17 cellular contexts compared by ENCODE assay signal in genomic region chr20:37856932-37857660, GRCh38. TPM values are rescaled to one million over a fixed set of nuclear protein-coding genes. Genes with fewer than 3 reads are reported as not detected.
DNase-seq lines count a peak whose midpoint lies in the region; FAIRE-seq and TF ChIP-seq lines count a peak whose summit lies in the region.
"Had no signal": no experiment of that assay in that cellular context is flagged by ENCODE, and none has a peak within 500 bp of the region (broad histone marks: within the 10 kb centered on the region; RNA-seq: fewer than 3 reads in every experiment).

No MANE protein-coding gene starts in this region.

- H3K27me3 Mint-ChIP-seq in activated naive CD8-positive, alpha-beta T cell, result no peaks in the 10 kb centered on the region
- H3K27me3 Mint-ChIP-seq in activated naive CD8-positive, alpha-beta T cell treated with anti-CD3 and anti-CD28 coated beads for 36 hours, result no peaks in the 10 kb centered on the region
- peaks cover 0 to 5% (median 0%) of the 10 kb centered on the region in 3 donors for H3K27me3 Mint-ChIP-seq in immature natural killer cell (ENCODE audit: low read depth in 3 of 3)
- H3K27me3 Mint-ChIP-seq: activated CD4-positive, alpha-beta T cell treated with anti-CD3 and anti-CD28 coated beads, Interleukin-2, amount 10 ng/mL, durations not matched to agents 24 days and 14 days; B cell had no signal

- no peak overlapping the region for H3K4me3 ChIP-seq in choroid plexus epithelial cell (ENCODE audit: low read depth, low read length)
- H3K4me3 ChIP-seq in retinal pigment epithelial cell (ENCODE audit: low read length), result no peak overlapping the region
- H3K4me3 ChIP-seq: mucosa of descending colon had no signal

- TF ChIP-seq CTCF in choroid plexus epithelial cell (conservative IDR thresholded peaks at IDR 0.05; ENCODE audit: low read depth, low read length) (no peak), retinal pigment epithelial cell (conservative IDR thresholded peaks at IDR 0.05; ENCODE audit: low read depth, low read length) (no peak)

- peak; percentile 89 for FAIRE-seq in HTR-8/SVneo (lab: Jason Lieb, UNC)
- FAIRE-seq: G401.6 had no signal

- peaks cover 17% of the 10 kb centered on the region for H3K36me3 Mint-ChIP-seq in activated naive CD8-positive, alpha-beta T cell
- H3K36me3 Mint-ChIP-seq in activated naive CD8-positive, alpha-beta T cell treated with anti-CD3 and anti-CD28 coated beads for 36 hours, result peaks cover 9% of the 10 kb centered on the region
- peaks cover 7 to 30% (median 20%) of the 10 kb centered on the region in 3 donors for H3K36me3 Mint-ChIP-seq in immature natural killer cell

- DNase-seq in activated naive CD8-positive, alpha-beta T cell treated with anti-CD3 and anti-CD28 coated beads for 36 hours, result no peak
- DNase-seq in HTR-8/SVneo (ENCODE audit: insufficient read length, low spot score) (no peak), choroid plexus epithelial cell (ENCODE audit: low read depth) (peak; percentile 75), retinal pigment epithelial cell (ENCODE audit: low read depth) (peak; percentile 88), DMS79 (lab: John Stamatoyannopoulos, UW) (no peak), immature natural killer cell (no peak), RPMI8226 (no peak)
- DNase-seq: activated CD4-positive, alpha-beta T cell treated with anti-CD3 and anti-CD28 coated beads, Interleukin-2, amount 10 ng/mL, durations not matched to agents 24 days and 14 days; activated naive CD4-positive, alpha-beta T cell treated with anti-CD3 and anti-CD28 coated beads for 36 hours; KBM-7; mucosa of descending colon; NCI-H2029; stimulated activated CD4-positive, alpha-beta T cell treated with anti-CD3 and anti-CD28 coated beads, Interleukin-2, amount 100 ng/mL, for 24 hours; stimulated activated naive CD4-positive, alpha-beta T cell had no signal

- no peaks in the 10 kb centered on the region for H3K9me3 Mint-ChIP-seq in activated naive CD8-positive, alpha-beta T cell (ENCODE audit: low read depth)
- H3K9me3 Mint-ChIP-seq in activated naive CD8-positive, alpha-beta T cell treated with anti-CD3 and anti-CD28 coated beads for 36 hours, result no peaks in the 10 kb centered on the region
- no peaks in the 10 kb centered on the region for H3K9me3 Mint-ChIP-seq in immature natural killer cell
- H3K9me3 Mint-ChIP-seq: activated CD4-positive, alpha-beta T cell treated with anti-CD3 and anti-CD28 coated beads, Interleukin-2, amount 10 ng/mL, durations not matched to agents 24 days and 14 days; activated naive CD4-positive, alpha-beta T cell treated with anti-CD3 and anti-CD28 coated beads for 36 hours had no signal

- no peaks in the 10 kb centered on the region for H3K4me1 Mint-ChIP-seq in activated naive CD8-positive, alpha-beta T cell (ENCODE audit: low read depth)
- H3K4me1 Mint-ChIP-seq in activated naive CD8-positive, alpha-beta T cell treated with anti-CD3 and anti-CD28 coated beads for 36 hours, result no peaks in the 10 kb centered on the region
- H3K4me1 Mint-ChIP-seq in immature natural killer cell, result no peaks in the 10 kb centered on the region

- H3K4me3 Mint-ChIP-seq in activated naive CD8-positive, alpha-beta T cell, result no peak overlapping the region
- no peak overlapping the region for H3K4me3 Mint-ChIP-seq in activated naive CD8-positive, alpha-beta T cell treated with anti-CD3 and anti-CD28 coated beads for 36 hours
- no peak overlapping the region for H3K4me3 Mint-ChIP-seq in immature natural killer cell
- H3K4me3 Mint-ChIP-seq: activated CD4-positive, alpha-beta T cell treated with anti-CD3 and anti-CD28 coated beads, Interleukin-2, amount 10 ng/mL, durations not matched to agents 24 days and 14 days; activated naive CD4-positive, alpha-beta T cell treated with anti-CD3 and anti-CD28 coated beads for 36 hours; B cell had no signal

- peak overlapping the region; percentile 16 for H3K27ac Mint-ChIP-seq in activated naive CD8-positive, alpha-beta T cell
- H3K27ac Mint-ChIP-seq in activated naive CD8-positive, alpha-beta T cell treated with anti-CD3 and anti-CD28 coated beads for 36 hours, result no peak overlapping the region
- peak overlapping the region in 2 of 6 donors; percentile 2 to 19 for H3K27ac Mint-ChIP-seq in immature natural killer cell
- H3K27ac Mint-ChIP-seq: activated CD4-positive, alpha-beta T cell treated with anti-CD3 and anti-CD28 coated beads, Interleukin-2, amount 10 ng/mL, durations not matched to agents 24 days and 14 days; activated naive CD4-positive, alpha-beta T cell treated with anti-CD3 and anti-CD28 coated beads for 36 hours; B cell had no signal

RNA-seq across cellular contexts. Expression of gene VSTM2L, which starts 45.8 kb away (rescaled TPM):
- not detected for total RNA-seq in activated naive CD8-positive, alpha-beta T cell treated with anti-CD3 and anti-CD28 coated beads for 36 hours
- polyA plus RNA-seq in immature natural killer cell, result not detected
- total RNA-seq: activated naive CD4-positive, alpha-beta T cell treated with anti-CD3 and anti-CD28 coated beads for 36 hours; B cell had no signal

Comparison
In these comparisons a context has a peak if more than half of its experiments do, and no peak if none do; other contexts are left out.
1. DNase-seq: peak in choroid plexus epithelial cell (single experiment) and retinal pigment epithelial cell (single experiment); none in activated naive CD8-positive, alpha-beta T cell treated with anti-CD3 and anti-CD28 coated beads for 36 hours (single experiment), HTR-8/SVneo (single experiment), DMS79 (single experiment), immature natural killer cell (0 of 3) and RPMI8226 (single experiment).